ENCODE assay signal across 1 cellular context in genomic region chr2:220892018-220892634, GRCh38.
TF ChIP-seq lines count a peak whose summit lies in the region.

No MANE protein-coding gene starts in this region.

TF ChIP-seq in H1, 55 proteins besides CTCF, POLR2A, EP300 and RAD21 (continued from another document):
- TF ChIP-seq CHD7 (IDR thresholded peaks at IDR 0.05; ENCODE audit: insufficient replicate concordance, low read length), result no peak
